Comparison of ENCODE assay signal across 7 cellular contexts in the genomic region with DNA sequence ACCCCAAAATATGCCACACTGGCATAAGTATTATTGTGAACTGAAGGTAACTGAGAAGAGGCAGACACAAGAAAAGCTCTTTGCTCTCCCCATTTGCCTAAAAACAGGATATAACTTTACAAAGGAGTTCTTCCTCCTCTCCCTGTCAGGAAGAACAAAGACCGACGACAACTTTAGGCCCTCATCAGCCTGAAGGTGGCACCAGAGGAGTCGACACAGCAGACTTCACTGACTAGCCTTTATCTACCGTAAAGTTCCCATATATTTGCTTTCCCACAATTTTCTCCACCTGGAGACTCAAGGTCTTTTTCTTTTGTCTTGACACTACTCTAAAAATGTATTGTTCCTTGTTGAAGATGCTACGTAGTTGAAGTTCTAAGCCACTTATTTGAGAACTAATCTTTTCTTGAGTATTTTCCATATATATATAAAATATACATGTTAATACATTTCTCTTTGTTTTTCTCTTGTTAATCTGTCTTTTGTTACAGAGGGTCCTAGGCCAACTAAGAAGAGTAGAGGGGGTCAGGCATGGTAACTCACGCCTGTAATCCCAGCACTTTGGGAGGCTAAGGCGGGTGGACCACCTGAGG. TPM values are rescaled to one million over a fixed set of nuclear protein-coding genes. Genes with fewer than 3 reads are reported as not detected.
DNase-seq lines count a peak whose midpoint lies in the region; ATAC-seq and TF ChIP-seq lines count a peak whose summit lies in the region.

No MANE protein-coding gene starts in this region.

- H3K4me3 ChIP-seq in DND-41 (ENCODE audit: low read depth in 1 of 2, low read length in 2 of 2) (no peak overlapping the region), HEK293 (ENCODE audit: low read depth, low read length) (no peak overlapping the region), right lobe of liver (no peak overlapping the region), thyroid gland (replicated peaks in 1 of 3) (no peak overlapping the region)

- H3K27ac ChIP-seq in DND-41 (ENCODE audit: low read length) (no peak overlapping the region), HEK293 (ENCODE audit: extremely low read depth, low read depth, low read length) (no peak overlapping the region), RWPE1 (no peak overlapping the region), right lobe of liver (no peak overlapping the region), thyroid gland (no peak overlapping the region)

- peak; percentile 56 for DNase-seq in DND-41
- DNase-seq in RWPE1 (ENCODE audit: low spot score), result peak; percentile 27
- peak; percentile 77 for DNase-seq in dermis blood vessel endothelial cell
- DNase-seq in right lobe of liver, result peak in 2 of 3 donors; percentile 54 to 63
- peak; percentile 45 to 51 for DNase-seq in thyroid gland
- no peak for DNase-seq in NCI-H187 treated with DMSO at 0.1 percent for 48 hours (lab: John Stamatoyannopoulos, UW)

- H3K9me3 ChIP-seq in DND-41 (ENCODE audit: insufficient read depth, low read length, severe bottlenecking) (no peaks in the 10 kb centered on the region), HEK293 (ENCODE audit: control insufficient read depth, insufficient read depth, low read depth, low read length) (no peaks in the 10 kb centered on the region), right lobe of liver (no peaks in the 10 kb centered on the region), thyroid gland (no peaks in the 10 kb centered on the region)

- peak overlapping the region; percentile 51; the same call in 1 of the 2 replicates for H2AFZ ChIP-seq in DND-41 (ENCODE audit: low read depth, low read length)

- H3K4me1 ChIP-seq in DND-41 (ENCODE audit: insufficient read depth, low read length) (no peaks in the 10 kb centered on the region), HEK293 (ENCODE audit: control insufficient read depth, insufficient read depth, low read length) (no peaks in the 10 kb centered on the region), right lobe of liver (no peaks in the 10 kb centered on the region), thyroid gland (no peaks in the 10 kb centered on the region)

- CTCF ChIA-PET in HEK293 (lab: Yijun Ruan, JAX), result interaction anchor here (0.6 to 2.8 kb wide), 7 partner anchors 16 to 141 kb away, joined by 3 to 13 read pairs (median 3); partner anchors contain the start of gene CX3CR1
- CTCF ChIA-PET in RWPE1 (lab: Yijun Ruan, JAX), result no interaction called here

- peak; percentile 80 for TF ChIP-seq CTCF in DND-41 (IDR thresholded peaks at IDR 0.05; ENCODE audit: borderline replicate concordance, extremely low read depth, low read length, poor library complexity, severe bottlenecking)
- no peak for TF ChIP-seq CTCF in HEK293 (tag by site-specific recombination; IDR thresholded peaks at IDR 0.05)
- peak; percentile 51 for TF ChIP-seq CTCF in RWPE1 (conservative IDR thresholded peaks at IDR 0.05; ENCODE audit: low read depth)
- peak; percentile 56 to 75 (median 67) for TF ChIP-seq CTCF in right lobe of liver (IDR thresholded peaks at IDR 0.05)
- peak in 4 of 6 experiments; percentile 27 to 64 (median 47) for TF ChIP-seq CTCF in thyroid gland (IDR thresholded peaks at IDR 0.05)

- WGBS in right lobe of liver (ENCODE audit: insufficient coverage, low coverage, low lambda C conversion rate, missing lambda C conversion rate), result 25% methylated on average over 6 of the region's 7 CpGs
- WGBS in thyroid gland, 2 donors, result 38 to 40% methylated on average over 7 of the region's 7 CpGs

- peaks cover 3% of the 10 kb centered on the region for H3K27me3 ChIP-seq in DND-41 (ENCODE audit: insufficient read depth, low read length, poor library complexity)
- H3K27me3 ChIP-seq in right lobe of liver, result no peaks in the 10 kb centered on the region
- H3K27me3 ChIP-seq in thyroid gland, result no peaks in the 10 kb centered on the region

- no peak overlapping the region for H3K9ac ChIP-seq in DND-41 (ENCODE audit: low read depth, low read length)

- no peaks in the 10 kb centered on the region for H3K36me3 ChIP-seq in DND-41 (ENCODE audit: insufficient read depth, low read length)
- no peaks in the 10 kb centered on the region for H3K36me3 ChIP-seq in HEK293 (ENCODE audit: control insufficient read depth in 2 of 2, insufficient read depth in 1 of 2, low read length in 2 of 2)
- no peaks in the 10 kb centered on the region for H3K36me3 ChIP-seq in right lobe of liver
- H3K36me3 ChIP-seq in thyroid gland, result no peaks in the 10 kb centered on the region

- peak; percentile 85 for ATAC-seq in DND-41 (ENCODE audit: insufficient read depth, low read depth)
- ATAC-seq in right lobe of liver, result peak; percentile 94 to 99 (median 96)

- intact Hi-C loops in right lobe of liver (cut with DNase I), result no loop called here
- intact Hi-C loops in thyroid gland (cut with DNase I), result loop anchor here (5.0 kb wide), 1 partner anchor 79 kb away; no protein-coding TSS in a partner anchor

- H3K4me2 ChIP-seq in DND-41 (ENCODE audit: insufficient read depth, low read length), result no peak overlapping the region

- no peaks in the 10 kb centered on the region; the same call in 1 of the 2 replicates for H4K20me1 ChIP-seq in DND-41 (ENCODE audit: insufficient read depth, low read length)

- no peaks in the 10 kb centered on the region for H3K79me2 ChIP-seq in DND-41 (ENCODE audit: insufficient read depth, low read length)

- TF ChIP-seq POLR2A in right lobe of liver (IDR thresholded peaks at IDR 0.05), result no peak
- no peak for TF ChIP-seq POLR2A in thyroid gland (IDR thresholded peaks at IDR 0.05)

- POLR2A ChIA-PET in HEK293 (lab: Yijun Ruan, JAX), result no interaction called here
- POLR2A ChIA-PET in RWPE1 (lab: Yijun Ruan, JAX; ENCODE audit: low non-redundant PET), result no interaction called here

TF ChIP-seq in HEK293, 187 proteins besides CTCF, POLR2A, EP300 and RAD21:
- TF ChIP-seq ZNF558 (tag by site-specific recombination; IDR thresholded peaks at IDR 0.05), result no peak
- no peak for TF ChIP-seq YY1 (tag by site-specific recombination; IDR thresholded peaks at IDR 0.05)
- peak; percentile 27; the same call in 1 of the 2 replicates for TF ChIP-seq ZNF654 (tag by site-specific recombination; IDR thresholded peaks at IDR 0.05; ENCODE audit: low read depth)
TF ChIP-seq in HEK293: peak in this region for 1.

RNA-seq across cellular contexts. Expression of gene XIRP1, which starts 16.2 kb away (rescaled TPM):
- total RNA-seq in dermis blood vessel endothelial cell, result not detected in 2 replicates
- total RNA-seq in right lobe of liver, result under 1 TPM in 5 of 6 experiments, not detected in 1; 0.05 to 0.43 (median 0.07) TPM
- not detected for total RNA-seq in thyroid gland

RNA-seq across cellular contexts. Expression of gene CSRNP1, which starts 55.2 kb away (rescaled TPM):
- total RNA-seq in dermis blood vessel endothelial cell (9.2 and 15.1 TPM in 2 replicates), right lobe of liver (10 to 100 TPM in 5 of 6 experiments, 1 to 10 TPM in 1; 6.7 to 43.4 (median 17.4) TPM), thyroid gland (10 to 100 TPM; 33.5 to 81.0 (median 36.7) TPM)
